In the genomic region with DNA sequence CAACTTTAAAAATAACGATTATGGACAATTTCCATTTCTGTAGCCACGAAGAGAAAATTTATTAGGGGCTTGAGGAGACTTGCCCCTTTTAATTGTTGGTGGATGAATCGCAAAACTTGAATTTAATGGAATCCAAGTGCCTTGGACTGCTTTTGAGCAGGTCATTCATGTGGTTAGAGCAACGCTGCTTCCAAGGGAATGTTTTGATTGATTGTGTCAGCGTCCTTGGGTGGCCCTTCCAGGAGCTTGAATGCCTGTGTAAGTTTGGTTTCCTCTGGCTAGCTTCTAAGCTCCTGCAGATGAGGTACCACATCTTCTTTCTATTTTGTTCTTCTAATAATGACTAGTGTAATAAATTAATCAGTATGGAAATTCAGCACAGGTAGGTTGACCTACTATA, we compare ENCODE assay signal across 30 cellular contexts.
DNase-seq lines count a peak whose midpoint lies in the region; ATAC-seq and TF ChIP-seq lines count a peak whose summit lies in the region.
"Had no signal": no experiment of that assay in that cellular context is flagged by ENCODE, and none has a peak within 500 bp of the region (broad histone marks: within the 10 kb centered on the region; RNA-seq: fewer than 3 reads in every experiment).

No MANE protein-coding gene starts in this region.

- no peaks in the 10 kb centered on the region for H3K27me3 Mint-ChIP-seq in osteocyte (ENCODE audit: unreplicated experiment)

- H3K4me1 ChIP-seq in SK-N-SH (ENCODE audit: control insufficient read depth in 1 of 2, insufficient read depth in 2 of 2, low read depth in 1 of 2, low read length in 1 of 2) (peaks cover 0 to 38% of the 10 kb centered on the region in 2 experiments), esophagus muscularis mucosa (peaks cover 15 to 66% (median 55%) of the 10 kb centered on the region in 4 donors)
- H3K4me1 ChIP-seq: BLaER1 treated with 17β-estradiol and CSF1 and Interleukin-3, amounts not matched to agents 10 nM and 100 nM; Caco-2; neural progenitor cell; psoas muscle; uterus had no signal

- H3K9ac ChIP-seq in SK-N-SH = no peak overlapping the region; the same call in 1 of the 2 replicates
- H3K9ac ChIP-seq: BLaER1 treated with 17β-estradiol and CSF1 and Interleukin-3, amounts not matched to agents 10 nM and 100 nM; neural progenitor cell had no signal

- H3K4me1 Mint-ChIP-seq in osteocyte (ENCODE audit: unreplicated experiment) = peaks cover 42% of the 10 kb centered on the region

- peak overlapping the region; percentile 10; the same call in 1 of the 2 replicates for H3K4me2 ChIP-seq in SK-N-SH
- H3K4me2 ChIP-seq: A549; BLaER1 treated with 17β-estradiol and CSF1 and Interleukin-3, amounts not matched to agents 10 nM and 100 nM; neural progenitor cell had no signal

- H3K9me2 ChIP-seq in SK-N-SH = no peaks in the 10 kb centered on the region

- TF ChIP-seq EP300 in SK-N-SH (IDR thresholded peaks at IDR 0.05; ENCODE audit: borderline replicate concordance in 1 of 2, low read depth in 1 of 2, low read length in 1 of 2) (peak in 1 of 2 experiments; percentile 48; a peak in 1 of 4 replicates), esophagus muscularis mucosa (IDR thresholded peaks at IDR 0.05) (no peak)

- peak overlapping the region; percentile 18 for H3K27ac Mint-ChIP-seq in osteocyte (ENCODE audit: unreplicated experiment)
- H3K27ac Mint-ChIP-seq: activated CD8-positive, alpha-beta T cell treated with anti-CD3 and anti-CD28 coated beads, Interleukin-2, amount 10 ng/mL, durations not matched to agents 7 days and 5 days; activated T-cell treated with anti-CD3 and anti-CD28 coated beads, Interleukin-2, amount 50 U/mL, for 24 hours; neural progenitor cell had no signal

- H3K9me3 Mint-ChIP-seq in osteocyte (ENCODE audit: unreplicated experiment) = no peaks in the 10 kb centered on the region
- H3K9me3 Mint-ChIP-seq: activated T-cell treated with anti-CD3 and anti-CD28 coated beads, Interleukin-2, amount 50 U/mL, for 24 hours; neural progenitor cell had no signal

- no peak for ATAC-seq in GM18907 (IDR thresholded peaks at IDR 0.05; ENCODE audit: unreplicated experiment)
- ATAC-seq: A549; activated CD8-positive, alpha-beta T cell treated with anti-CD3 and anti-CD28 coated beads, Interleukin-2, amount 10 ng/mL, durations not matched to agents 7 days and 5 days; HCT116; heart left ventricle; left cardiac atrium; Panc1; psoas muscle had no signal

- H3K4me3 Mint-ChIP-seq in osteocyte (ENCODE audit: unreplicated experiment) = no peak overlapping the region
- H3K4me3 Mint-ChIP-seq: activated CD8-positive, alpha-beta T cell treated with anti-CD3 and anti-CD28 coated beads, Interleukin-2, amount 10 ng/mL, durations not matched to agents 7 days and 5 days; activated T-cell treated with anti-CD3 and anti-CD28 coated beads, Interleukin-2, amount 50 U/mL, for 24 hours; neural progenitor cell had no signal

- POLR2A ChIA-PET in SK-N-SH (lab: Yijun Ruan, JAX) = no interaction called here

- no peak for TF ChIP-seq POLR2A in esophagus muscularis mucosa (IDR thresholded peaks at IDR 0.05; ENCODE audit: low read depth)

- H4K20me1 ChIP-seq in SK-N-SH (ENCODE audit: insufficient read depth) = no peaks in the 10 kb centered on the region
- H4K20me1 ChIP-seq: BLaER1 treated with 17β-estradiol and CSF1 and Interleukin-3, amounts not matched to agents 10 nM and 100 nM had no signal

- intact Hi-C loops in esophagus muscularis mucosa (cut with DNase I) = no loop called here

- peaks cover 4% of the 10 kb centered on the region for H3K36me3 Mint-ChIP-seq in osteocyte (ENCODE audit: unreplicated experiment)
- H3K36me3 Mint-ChIP-seq: neural progenitor cell had no signal

- TF ChIP-seq RAD21 in SK-N-SH (IDR thresholded peaks at IDR 0.05; ENCODE audit: low read length) = no peak

- H3K79me2 ChIP-seq in SK-N-SH (ENCODE audit: insufficient read depth) = peaks cover 92% of the 10 kb centered on the region

- H3K27me3 ChIP-seq in SK-N-SH (ENCODE audit: insufficient read depth) (no peaks in the 10 kb centered on the region), esophagus muscularis mucosa (no peaks in the 10 kb centered on the region), H7 (ENCODE audit: control insufficient read depth, insufficient read depth, low read length) (no peaks in the 10 kb centered on the region)
- H3K27me3 ChIP-seq: BLaER1 treated with 17β-estradiol and CSF1 and Interleukin-3, amounts not matched to agents 10 nM and 100 nM; cardiac muscle cell; heart left ventricle; neural progenitor cell; uterus had no signal

- H3F3A ChIP-seq in SK-N-SH (replicated peaks; ENCODE audit: insufficient read depth) = peaks cover 45% of the 10 kb centered on the region

- peak overlapping the region in 1 of 2 experiments; percentile 91; a peak in 2 of 4 replicates for H3K27ac ChIP-seq in SK-N-SH (ENCODE audit: low read depth in 2 of 2, low read length in 1 of 2)
- peak overlapping the region; percentile 78 to 84 (median 82) for H3K27ac ChIP-seq in esophagus muscularis mucosa (replicated peaks in 1 of 4)
- H3K27ac ChIP-seq: A549; BLaER1 treated with 17β-estradiol and CSF1 and Interleukin-3, amounts not matched to agents 10 nM and 100 nM; cardiac muscle cell; neural progenitor cell; psoas muscle; skin epidermis; uterus had no signal

- WGBS in SK-N-SH (ENCODE audit: low lambda C conversion rate) = 46% methylated on average over 5 of the region's 5 CpGs
- WGBS in esophagus muscularis mucosa = 70% methylated on average over 5 of the region's 5 CpGs

- no peaks in the 10 kb centered on the region for H3K9me3 ChIP-seq in SK-N-SH
- no peaks in the 10 kb centered on the region for H3K9me3 ChIP-seq in esophagus muscularis mucosa
- H3K9me3 ChIP-seq: A549; BLaER1 treated with 17β-estradiol and CSF1 and Interleukin-3, amounts not matched to agents 10 nM and 100 nM; Caco-2; heart left ventricle; psoas muscle; uterus had no signal

- TF ChIP-seq CTCF in SK-N-SH (IDR thresholded peaks at IDR 0.05) (no peak), esophagus muscularis mucosa (IDR thresholded peaks at IDR 0.05) (no peak), osteocyte (IDR thresholded peaks at IDR 0.05) (no peak)

- H3K36me3 ChIP-seq in SK-N-SH (replicated peaks in 1 of 2; ENCODE audit: control insufficient read depth in 1 of 2, insufficient read depth in 2 of 2, low read length in 1 of 2) (peaks cover 4 to 37% of the 10 kb centered on the region in 2 experiments), esophagus muscularis mucosa (peaks cover 0 to 3% (median 0%) of the 10 kb centered on the region in 4 donors), H7 (replicated peaks; ENCODE audit: control insufficient read depth, insufficient read depth, low read length) (no peaks in the 10 kb centered on the region)
- H3K36me3 ChIP-seq: BLaER1 treated with 17β-estradiol and CSF1 and Interleukin-3, amounts not matched to agents 10 nM and 100 nM; heart left ventricle; neural progenitor cell; uterus had no signal

- no peak overlapping the region for H3K4me3 ChIP-seq in SK-N-SH (ENCODE audit: low read depth in 2 of 2, low read length in 1 of 2)
- H3K4me3 ChIP-seq in esophagus muscularis mucosa = no peak overlapping the region
- H3K4me3 ChIP-seq in H7 (ENCODE audit: insufficient read depth, low read depth, low read length) = no peak overlapping the region
- H3K4me3 ChIP-seq: A549; BLaER1 treated with 17β-estradiol and CSF1 and Interleukin-3, amounts not matched to agents 10 nM and 100 nM; cardiac muscle cell; heart left ventricle; neural progenitor cell; psoas muscle; skin epidermis; uterus had no signal

- DNase-seq in AG08396 (ENCODE audit: low spot score) (peak; percentile 26), SK-N-SH (no peak), esophagus muscularis mucosa (ENCODE audit: extremely low spot score) (no peak), osteocyte (ENCODE audit: extremely low spot score, unreplicated experiment) (no peak), H7 (no peak)
- DNase-seq in stimulated activated CD4-positive, alpha-beta T cell treated with anti-CD3 and anti-CD28 coated beads, Interleukin-4, amount 100 ng/mL, for 1 hour = no peak
- DNase-seq in activated CD8-positive, alpha-beta memory T cell treated with anti-CD3 and anti-CD28 coated beads, Interleukin-2, amount 50 U/mL, for 4 hours = no peak
- DNase-seq: activated CD4-positive, CD25-positive, alpha-beta regulatory T cell treated with anti-CD3 and anti-CD28 coated beads, Interleukin-2, amount 50 U/mL, for 72 hours; activated CD8-positive, alpha-beta T cell treated with anti-CD3 and anti-CD28 coated beads, Interleukin-2, amount 10 ng/mL, durations not matched to agents 7 days and 5 days; activated gamma-delta T cell treated with Interleukin-2 at 50 U/mL for 16 hours; activated T-cell treated with anti-CD3 and anti-CD28 coated beads, Interleukin-2, amount 50 U/mL, for 24 hours; Caco-2; DND-41; heart left ventricle; left cardiac atrium; mammary epithelial cell; NCI-H1436; NCI-H2171; NCI-H510A treated with DMSO at 0.1 percent for 48 hours; psoas muscle; stimulated activated CD4-positive, alpha-beta T cell treated with anti-CD3 and anti-CD28 coated beads, Interleukin-2, amount 100 ng/mL, for 24 hours; uterus had no signal

- CTCF ChIA-PET in SK-N-SH (lab: Yijun Ruan, JAX) = interaction anchor here (0.7 kb wide), 1 partner anchor 10 kb away, joined by 3 read pairs; no protein-coding TSS in a partner anchor

- no peak overlapping the region for H2AFZ ChIP-seq in SK-N-SH (ENCODE audit: low read depth)
- H2AFZ ChIP-seq: neural progenitor cell had no signal

TF ChIP-seq in SK-N-SH, 30 proteins besides CTCF, POLR2A, EP300 and RAD21 (continues in another document):
- TF ChIP-seq, protein P1, sequence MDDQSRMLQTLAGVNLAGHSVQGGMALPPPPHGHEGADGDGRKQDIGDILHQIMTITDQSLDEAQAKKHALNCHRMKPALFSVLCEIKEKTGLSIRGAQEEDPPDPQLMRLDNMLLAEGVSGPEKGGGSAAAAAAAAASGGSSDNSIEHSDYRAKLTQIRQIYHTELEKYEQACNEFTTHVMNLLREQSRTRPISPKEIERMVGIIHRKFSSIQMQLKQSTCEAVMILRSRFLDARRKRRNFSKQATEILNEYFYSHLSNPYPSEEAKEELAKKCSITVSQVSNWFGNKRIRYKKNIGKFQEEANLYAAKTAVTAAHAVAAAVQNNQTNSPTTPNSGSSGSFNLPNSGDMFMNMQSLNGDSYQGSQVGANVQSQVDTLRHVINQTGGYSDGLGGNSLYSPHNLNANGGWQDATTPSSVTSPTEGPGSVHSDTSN (IDR thresholded peaks at IDR 0.05) = peak; percentile 81
- TF ChIP-seq YY1 (IDR thresholded peaks at IDR 0.05; ENCODE audit: low read depth) (no peak), NFIC (IDR thresholded peaks at IDR 0.05; ENCODE audit: borderline replicate concordance) (peak; percentile 44), TCF12 (IDR thresholded peaks at IDR 0.05) (peak; percentile 65), FOXJ3 (CRISPR knock-in tag; IDR thresholded peaks at IDR 0.05) (no peak), NRF1 (IDR thresholded peaks at IDR 0.05; ENCODE audit: low read depth, low read length) (no peak), JUND (IDR thresholded peaks at IDR 0.05) (peak; percentile 41; the same call in 1 of the 2 replicates), CHD2 (IDR thresholded peaks at IDR 0.05; ENCODE audit: low read length, partially characterized antibody) (no peak), MXI1 (IDR thresholded peaks at IDR 0.05; ENCODE audit: low read depth, low read length) (no peak), GABPA (IDR thresholded peaks at IDR 0.05; ENCODE audit: low read depth) (no peak)
